ENCODE assay signal across 11 cellular contexts in the genomic region with DNA sequence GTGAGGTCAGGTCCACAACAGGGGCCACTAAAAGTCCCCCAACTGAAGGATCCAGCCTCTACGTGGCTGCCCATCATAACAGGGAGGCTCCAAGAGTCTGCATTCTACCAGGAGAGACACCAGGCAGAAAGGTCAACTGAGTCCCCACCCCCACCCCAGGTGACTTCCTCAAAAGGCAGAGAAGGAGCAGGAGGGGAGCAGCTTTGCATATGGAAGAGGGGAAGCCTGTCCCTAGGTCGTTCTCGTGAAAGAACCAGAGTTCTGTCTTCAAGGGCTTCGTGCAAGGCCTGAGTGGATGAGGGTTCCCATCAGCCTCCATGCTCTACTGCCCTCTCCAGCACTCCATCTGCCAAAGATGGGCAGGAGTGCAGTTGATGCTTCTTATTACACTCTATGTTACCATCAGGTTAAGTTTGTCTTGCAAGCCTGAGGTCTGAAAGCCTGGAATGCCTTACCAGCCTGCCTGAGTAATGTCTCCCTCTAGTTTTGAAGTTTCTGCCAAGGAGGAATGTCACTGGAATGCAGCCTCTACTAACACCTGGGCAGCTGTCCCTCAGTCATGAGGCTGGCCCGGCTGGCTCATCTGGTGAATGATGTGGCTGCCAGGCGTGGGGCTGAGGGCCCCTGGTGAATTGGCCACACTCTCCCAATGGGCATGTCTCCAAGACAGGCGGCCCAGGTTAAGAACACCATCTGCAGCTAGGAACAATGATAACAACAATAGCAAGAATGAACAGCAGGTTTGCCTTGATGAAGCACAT. TPM values are rescaled to one million over a fixed set of nuclear protein-coding genes. Genes with fewer than 3 reads are reported as not detected.
DNase-seq lines count a peak whose midpoint lies in the region; ATAC-seq, FAIRE-seq and TF ChIP-seq lines count a peak whose summit lies in the region.
"Had no signal": no experiment of that assay in that cellular context is flagged by ENCODE, and none has a peak within 500 bp of the region (broad histone marks: within the 10 kb centered on the region; RNA-seq: fewer than 3 reads in every experiment).

No MANE protein-coding gene starts in this region.

- POLR2A ChIA-PET in activated CD8-positive, alpha-beta T cell treated with anti-CD3 and anti-CD28 coated beads for 36 hours (lab: Charles Lee): interaction anchor here (1.1 to 2.9 kb wide), 3 partner anchors 7 to 13 kb away, joined by 3 to 10 read pairs (median 7); no protein-coding TSS in a partner anchor
- POLR2A ChIA-PET in activated CD8-positive, alpha-beta T cell treated with anti-CD3 and anti-CD28 coated beads, Interleukin-2, amount 10 ng/mL, durations not matched to agents 7 days and 5 days (lab: Charles Lee): no interaction called here
- POLR2A ChIA-PET in H1 (lab: Charles Lee; ENCODE audit: partially characterized antibody): interaction anchor here (0.9 kb wide), 1 partner anchor 207 kb away, joined by 4 read pairs; no protein-coding TSS in a partner anchor

- no peak overlapping the region for H2AK5ac ChIP-seq in H1 (ENCODE audit: low read depth, low read length)

- no peaks in the 10 kb centered on the region for H3K23me2 ChIP-seq in H1 (ENCODE audit: low read depth, low read length)

- H2AFZ ChIP-seq in H1 (ENCODE audit: low read length): no peak overlapping the region
- H2AFZ ChIP-seq: parathyroid adenoma had no signal

- H3K36me3 ChIP-seq in H1 (ENCODE audit: control insufficient read depth in 2 of 4, insufficient read depth in 4 of 4, low read length in 3 of 4): no peaks in the 10 kb centered on the region

- TF ChIP-seq POLR2A in H1 (IDR thresholded peaks at IDR 0.05; ENCODE audit: control extremely low read depth in 1 of 2, low read depth in 2 of 2, low read length in 2 of 2): no peak

- no peaks in the 10 kb centered on the region for H4K20me1 ChIP-seq in H1 (replicated peaks in 1 of 2; ENCODE audit: control insufficient read depth in 1 of 2, insufficient read depth in 2 of 2, low read length in 2 of 2)

- CTCF ChIA-PET in activated CD8-positive, alpha-beta T cell treated with anti-CD3 and anti-CD28 coated beads for 36 hours (lab: Charles Lee): interaction anchor here (0.7 kb wide), 1 partner anchor 220 kb away, joined by 4 read pairs; no protein-coding TSS in a partner anchor
- CTCF ChIA-PET in activated CD8-positive, alpha-beta T cell treated with anti-CD3 and anti-CD28 coated beads, Interleukin-2, amount 10 ng/mL, durations not matched to agents 7 days and 5 days (lab: Charles Lee): no interaction called here
- CTCF ChIA-PET in H1 (lab: Charles Lee; ENCODE audit: partially characterized antibody): interaction anchor here (0.6 to 1.7 kb wide), 9 partner anchors 8 to 1918 kb away, joined by 3 to 7 read pairs (median 3); no protein-coding TSS in a partner anchor

- H3K27ac Mint-ChIP-seq in activated CD8-positive, alpha-beta T cell treated with anti-CD3 and anti-CD28 coated beads for 36 hours: peak overlapping the region; percentile 26
- H3K27ac Mint-ChIP-seq in activated CD8-positive, alpha-beta T cell treated with anti-CD3 and anti-CD28 coated beads, Interleukin-2, amount 10 ng/mL, durations not matched to agents 7 days and 5 days: no peak overlapping the region
- peak overlapping the region; percentile 97 for H3K27ac Mint-ChIP-seq in stimulated activated effector memory CD8-positive, alpha-beta T cell treated with anti-CD3 and anti-CD28 coated beads, Interleukin-12 subunit alpha, Interleukin-12 subunit beta, amount 100 ng/mL, for 72 hours

- TF ChIP-seq RAD21 in H1 (IDR thresholded peaks at IDR 0.05 in 1 of 2, conservative IDR thresholded peaks at IDR 0.05 in 1 of 2; ENCODE audit: low read depth in 2 of 2, low read length in 2 of 2): 0 out of 4 replicates have a peak, but pooled peaks of 1 of the 2 experiments have one; percentile 1

- H2BK120ac ChIP-seq in H1 (replicated peaks; ENCODE audit: low read depth, low read length): no peak overlapping the region

- no peak overlapping the region for H3K23ac ChIP-seq in H1 (ENCODE audit: insufficient read length)

- no peaks in the 10 kb centered on the region for H3K79me1 ChIP-seq in H1 (ENCODE audit: low read depth, low read length)

- H3K4me1 Mint-ChIP-seq in activated CD8-positive, alpha-beta T cell treated with anti-CD3 and anti-CD28 coated beads for 36 hours (ENCODE audit: low read depth): peaks cover 77% of the 10 kb centered on the region
- H3K4me1 Mint-ChIP-seq in activated CD8-positive, alpha-beta T cell treated with anti-CD3 and anti-CD28 coated beads, Interleukin-2, amount 10 ng/mL, durations not matched to agents 7 days and 5 days (ENCODE audit: low read depth): peaks cover 59% of the 10 kb centered on the region
- peaks cover 88% of the 10 kb centered on the region for H3K4me1 Mint-ChIP-seq in stimulated activated effector memory CD8-positive, alpha-beta T cell treated with anti-CD3 and anti-CD28 coated beads, Interleukin-12 subunit alpha, Interleukin-12 subunit beta, amount 100 ng/mL, for 72 hours

- no peak overlapping the region for H3K14ac ChIP-seq in H1 (ENCODE audit: insufficient read length)

- H3K27me3 ChIP-seq in H1 (replicated peaks in 1 of 4; ENCODE audit: control insufficient read depth in 3 of 4, extremely low read depth in 1 of 4, insufficient read depth in 3 of 4, low read length in 3 of 4): no peaks in the 10 kb centered on the region

- no peak overlapping the region; the same call in 1 of the 2 replicates for H2BK15ac ChIP-seq in H1 (ENCODE audit: low read length)

- ATAC-seq in activated CD8-positive, alpha-beta T cell treated with anti-CD3 and anti-CD28 coated beads for 36 hours: no peak
- no peak for ATAC-seq in activated CD8-positive, alpha-beta T cell treated with anti-CD3 and anti-CD28 coated beads, Interleukin-2, amount 10 ng/mL, durations not matched to agents 7 days and 5 days
- no peak for ATAC-seq in stimulated activated effector memory CD8-positive, alpha-beta T cell treated with anti-CD3 and anti-CD28 coated beads, Interleukin-12 subunit alpha, Interleukin-12 subunit beta, amount 100 ng/mL, for 72 hours
- no peak for ATAC-seq in HG03457 (IDR thresholded peaks at IDR 0.05; ENCODE audit: unreplicated experiment)

- no peaks in the 10 kb centered on the region for H3K36me3 Mint-ChIP-seq in activated CD8-positive, alpha-beta T cell treated with anti-CD3 and anti-CD28 coated beads for 36 hours (ENCODE audit: low read depth)
- H3K36me3 Mint-ChIP-seq in activated CD8-positive, alpha-beta T cell treated with anti-CD3 and anti-CD28 coated beads, Interleukin-2, amount 10 ng/mL, durations not matched to agents 7 days and 5 days (ENCODE audit: low read depth): no peaks in the 10 kb centered on the region
- H3K36me3 Mint-ChIP-seq in stimulated activated effector memory CD8-positive, alpha-beta T cell treated with anti-CD3 and anti-CD28 coated beads, Interleukin-12 subunit alpha, Interleukin-12 subunit beta, amount 100 ng/mL, for 72 hours: peaks cover 16% of the 10 kb centered on the region

- H2BK12ac ChIP-seq in H1 (ENCODE audit: low read depth, low read length): no peak overlapping the region; the same call in 1 of the 2 replicates

- no peak for DNase-seq in activated CD8-positive, alpha-beta T cell treated with anti-CD3 and anti-CD28 coated beads for 36 hours
- no peak for DNase-seq in activated CD8-positive, alpha-beta T cell treated with anti-CD3 and anti-CD28 coated beads, Interleukin-2, amount 10 ng/mL, durations not matched to agents 7 days and 5 days
- DNase-seq in NCI-H226 (peak; percentile 24), H1 (ENCODE audit: low read depth in 1 of 2, low spot score in 2 of 2) (no peak), GOT3 (lab: John Stamatoyannopoulos, UW) (no peak), middle frontal gyrus (ENCODE audit: extremely low spot score, low spot score) (no peak)
- no peak for DNase-seq in stimulated activated effector memory CD8-positive, alpha-beta T cell treated with anti-CD3 and anti-CD28 coated beads, Interleukin-12 subunit alpha, Interleukin-12 subunit beta, amount 100 ng/mL, for 72 hours (ENCODE audit: low spot score in 2 of 2)
- DNase-seq: NCI-H1048 had no signal

- no peak overlapping the region for H4K8ac ChIP-seq in H1 (ENCODE audit: extremely low read depth, insufficient read depth, low read length)

- H3K4ac ChIP-seq in H1 (replicated peaks; ENCODE audit: insufficient read length, low read depth, low read length): no peak overlapping the region

- H3K4me1 ChIP-seq in H1 (replicated peaks in 1 of 4; ENCODE audit: control insufficient read depth in 3 of 4, insufficient read depth in 4 of 4, low read length in 3 of 4): peaks cover under 1 to 6% (median 3%) of the 10 kb centered on the region in 4 experiments; a peak in 6 of 7 replicates

- TF ChIP-seq EP300 in H1 (IDR thresholded peaks at IDR 0.05; ENCODE audit: borderline replicate concordance in 1 of 2, low read depth in 2 of 2, low read length in 2 of 2): no peak

- no peak overlapping the region for H3K4me3 Mint-ChIP-seq in activated CD8-positive, alpha-beta T cell treated with anti-CD3 and anti-CD28 coated beads for 36 hours
- no peak overlapping the region for H3K4me3 Mint-ChIP-seq in activated CD8-positive, alpha-beta T cell treated with anti-CD3 and anti-CD28 coated beads, Interleukin-2, amount 10 ng/mL, durations not matched to agents 7 days and 5 days
- H3K4me3 Mint-ChIP-seq in stimulated activated effector memory CD8-positive, alpha-beta T cell treated with anti-CD3 and anti-CD28 coated beads, Interleukin-12 subunit alpha, Interleukin-12 subunit beta, amount 100 ng/mL, for 72 hours: no peak overlapping the region

- H2BK20ac ChIP-seq in H1 (ENCODE audit: low read length): no peak overlapping the region

- no peak overlapping the region for H3K9ac ChIP-seq in H1 (replicated peaks in 1 of 4; ENCODE audit: extremely low read depth in 1 of 4, low read depth in 3 of 4, low read length in 3 of 4)
- H3K9ac ChIP-seq: parathyroid adenoma had no signal

- H3K4me2 ChIP-seq in H1 (ENCODE audit: insufficient read depth in 1 of 2, low read depth in 2 of 2, low read length in 2 of 2): 0 out of 4 replicates have a peak overlapping the region, but pooled peaks of 1 of the 2 experiments have one; percentile 36

- H3K79me2 ChIP-seq in H1 (ENCODE audit: control insufficient read depth in 1 of 2, insufficient read depth in 2 of 2, low read length in 2 of 2): no peaks in the 10 kb centered on the region
- H3K79me2 ChIP-seq: parathyroid adenoma had no signal

- intact Hi-C loops in activated CD8-positive, alpha-beta T cell treated with anti-CD3 and anti-CD28 coated beads for 36 hours (cut with micrococcal nuclease): loop anchor here (5.0 kb wide), 1 partner anchor 53 kb away; no protein-coding TSS in a partner anchor

- no peaks in the 10 kb centered on the region for H3K9me3 ChIP-seq in H1 (ENCODE audit: insufficient read depth in 2 of 2, low read depth in 1 of 2, low read length in 1 of 2)

- no peak for FAIRE-seq in H1 (lab: Jason Lieb, UNC)
- FAIRE-seq: TTC549 had no signal

- peak overlapping the region; percentile 5; the same call in 1 of the 2 replicates for H3K18ac ChIP-seq in H1 (ENCODE audit: extremely low read depth, low read length)

- H4K91ac ChIP-seq in H1 (replicated peaks; ENCODE audit: insufficient read length, low read length): no peak overlapping the region

- peak overlapping the region; percentile 10; the same call in 1 of the 2 replicates for H2BK5ac ChIP-seq in H1 (ENCODE audit: low read depth, low read length)

- no peaks in the 10 kb centered on the region for H3K27me3 Mint-ChIP-seq in activated CD8-positive, alpha-beta T cell treated with anti-CD3 and anti-CD28 coated beads for 36 hours
- no peaks in the 10 kb centered on the region for H3K27me3 Mint-ChIP-seq in activated CD8-positive, alpha-beta T cell treated with anti-CD3 and anti-CD28 coated beads, Interleukin-2, amount 10 ng/mL, durations not matched to agents 7 days and 5 days (ENCODE audit: low read depth)

- H3K9me3 Mint-ChIP-seq in activated CD8-positive, alpha-beta T cell treated with anti-CD3 and anti-CD28 coated beads for 36 hours: no peaks in the 10 kb centered on the region
- no peaks in the 10 kb centered on the region for H3K9me3 Mint-ChIP-seq in activated CD8-positive, alpha-beta T cell treated with anti-CD3 and anti-CD28 coated beads, Interleukin-2, amount 10 ng/mL, durations not matched to agents 7 days and 5 days (ENCODE audit: insufficient read depth)
- H3K9me3 Mint-ChIP-seq in stimulated activated effector memory CD8-positive, alpha-beta T cell treated with anti-CD3 and anti-CD28 coated beads, Interleukin-12 subunit alpha, Interleukin-12 subunit beta, amount 100 ng/mL, for 72 hours: no peaks in the 10 kb centered on the region

- H3K27ac ChIP-seq in H1 (ENCODE audit: low read depth, low read length): no peak overlapping the region
- H3K27ac ChIP-seq: parathyroid adenoma had no signal

- 73% methylated on average over 7 of the region's 7 CpGs; no CpG with 5 or more reads in 1 of the 2 experiments for WGBS in H1 (ENCODE audit: extremely low coverage in 1 of 2, insufficient coverage in 1 of 2, insufficient read length in 1 of 2, insufficient replicate concordance in 2 of 2, low coverage in 1 of 2, low lambda C conversion rate in 2 of 2, missing lambda C conversion rate in 1 of 2), 2 experiments

- H3K56ac ChIP-seq in H1 (replicated peaks; ENCODE audit: insufficient read length, low read depth, low read length): no peak overlapping the region

- H3K4me3 ChIP-seq in H1 (ENCODE audit: extremely low read depth in 1 of 4, insufficient read depth in 2 of 4, low read depth in 3 of 4, low read length in 4 of 4): no peak overlapping the region

- no peak for TF ChIP-seq CTCF in activated CD8-positive, alpha-beta T cell treated with anti-CD3 and anti-CD28 coated beads for 36 hours (IDR thresholded peaks at IDR 0.05)
- no peak for TF ChIP-seq CTCF in H1 (IDR thresholded peaks at IDR 0.05; ENCODE audit: control extremely low read depth in 1 of 3, insufficient read depth in 1 of 3, low read depth in 1 of 3, low read length in 3 of 3)

- H4K5ac ChIP-seq in H1 (ENCODE audit: insufficient read length, low read depth, low read length): no peak overlapping the region

RNA-seq across cellular contexts. Expression of gene SMNDC1, which starts 54.3 kb away (rescaled TPM):
- 10 to 100 TPM; 39.7 to 42.4 TPM for total RNA-seq in activated CD8-positive, alpha-beta T cell treated with anti-CD3 and anti-CD28 coated beads for 36 hours
- total RNA-seq in activated CD8-positive, alpha-beta T cell treated with anti-CD3 and anti-CD28 coated beads, Interleukin-2, amount 10 ng/mL, durations not matched to agents 7 days and 5 days: 10 to 100 TPM; 37.5 to 37.8 TPM
- 48.6 and 53.5 TPM in 2 replicates for total RNA-seq in H1 (2021; fragmentation: NEBNext Ultra II Directional; extraction: Animal tissue kit (Norgen Biotek cat#: 25700))
- 4.3 and 8.1 TPM in 2 replicates for polyA plus RNA-seq in H1 (2011; rRNA removed)
- 12.4 TPM for polyA plus RNA-seq in H1 (2011; cell fraction: cytosol; rRNA removed)
- polyA plus RNA-seq in H1 (2011; cell fraction: nucleus; rRNA removed): 4.8 TPM
- 27.9 to 44.3 TPM (median 32.5 TPM) in 4 replicates for polyA plus RNA-seq in H1 (2012, experiment 1 of 2)
- 7.6 TPM for polyA plus RNA-seq in H1 (2012, experiment 2 of 2)
- 37.6 TPM for polyA plus RNA-seq in H1 (2013, experiment 1 of 2)
- polyA plus RNA-seq in H1 (2013, experiment 2 of 2): 34.3 TPM
- polyA minus RNA-seq in H1 (2011; rRNA and poly(A)+ RNA removed): 5.2 and 8.7 TPM in 2 replicates
- polyA minus RNA-seq in H1 (2011; cell fraction: cytosol; rRNA and poly(A)+ RNA removed): 11.7 TPM
- polyA minus RNA-seq in H1 (2011; cell fraction: nucleus; rRNA and poly(A)+ RNA removed): 24.3 TPM
